Comparison of ENCODE assay signal across 1 cellular context in genomic region chr4:13535708-13536361, GRCh38.
TF ChIP-seq lines count a peak whose summit lies in the region.

No MANE protein-coding gene starts in this region.

TF ChIP-seq in endothelial cell of umbilical vein, 7 proteins besides CTCF, POLR2A, EP300 and RAD21 (continued from another document):
- TF ChIP-seq, protein P1, sequence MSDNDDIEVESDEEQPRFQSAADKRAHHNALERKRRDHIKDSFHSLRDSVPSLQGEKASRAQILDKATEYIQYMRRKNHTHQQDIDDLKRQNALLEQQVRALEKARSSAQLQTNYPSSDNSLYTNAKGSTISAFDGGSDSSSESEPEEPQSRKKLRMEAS (IDR thresholded peaks at IDR 0.05; ENCODE audit: insufficient read depth, insufficient read length): no peak
- TF ChIP-seq POLR2AphosphoS5 (IDR thresholded peaks at IDR 0.05; ENCODE audit: insufficient read depth, low read depth, low read length) (no peak), GATA2 (IDR thresholded peaks at IDR 0.05; ENCODE audit: insufficient read depth, insufficient read length, low read depth, low read length) (no peak), JUN (IDR thresholded peaks at IDR 0.05; ENCODE audit: borderline replicate concordance, insufficient read depth, insufficient read length, low read depth) (no peak), FOS (IDR thresholded peaks at IDR 0.05; ENCODE audit: borderline replicate concordance, insufficient read depth, low read length) (no peak), EZH2 (IDR thresholded peaks at IDR 0.05; ENCODE audit: borderline replicate concordance, low read depth, low read length, severe bottlenecking) (peak; percentile 81)
